Comparison of ENCODE assay signal across 1 cellular context in genomic region chr16:88560722-88561484, GRCh38.
TF ChIP-seq lines count a peak whose summit lies in the region.

No MANE protein-coding gene starts in this region.

TF ChIP-seq in H1, 55 proteins besides CTCF, POLR2A, EP300 and RAD21 (continued from another document):
- TF ChIP-seq MAFK (IDR thresholded peaks at IDR 0.05; ENCODE audit: low read depth, low read length) (no peak), KDM5A (IDR thresholded peaks at IDR 0.05; ENCODE audit: low read length) (no peak), POU5F1 (IDR thresholded peaks at IDR 0.05; ENCODE audit: low read depth, low read length) (no peak), TCF12 (IDR thresholded peaks at IDR 0.05; ENCODE audit: low read depth, low read length) (no peak), ATF2 (IDR thresholded peaks at IDR 0.05; ENCODE audit: low read length) (no peak), KDM4A (IDR thresholded peaks at IDR 0.05; ENCODE audit: low read depth, low read length, severe bottlenecking) (no peak), SUZ12 (IDR thresholded peaks at IDR 0.05; ENCODE audit: low read length) (no peak), SP2 (IDR thresholded peaks at IDR 0.05; ENCODE audit: low read length) (no peak), RNF2 (IDR thresholded peaks at IDR 0.05; ENCODE audit: borderline replicate concordance, low read depth, low read length, missing control alignments, poor library complexity, severe bottlenecking) (no peak), TBP (IDR thresholded peaks at IDR 0.05; ENCODE audit: low read depth, low read length) (no peak), CREB1 (IDR thresholded peaks at IDR 0.05) (no peak), BACH1 (IDR thresholded peaks at IDR 0.05; ENCODE audit: low read length) (no peak), NANOG (IDR thresholded peaks at IDR 0.05; ENCODE audit: insufficient read depth, low read depth, low read length, poor library complexity, severe bottlenecking) (no peak), SIN3A (conservative IDR thresholded peaks at IDR 0.05 in 1 of 2, IDR thresholded peaks at IDR 0.05 in 1 of 2; ENCODE audit: low read depth in 1 of 2, low read length in 2 of 2) (peak; percentile 99 to 100), TAF7 (optimal IDR thresholded peaks at IDR 0.05; ENCODE audit: borderline replicate concordance, low read depth, low read length) (peak; percentile 96), HDAC2 (IDR thresholded peaks at IDR 0.05; ENCODE audit: borderline replicate concordance in 1 of 2, low read depth in 2 of 2, low read length in 2 of 2) (peak; percentile 94 to 99), NRF1 (IDR thresholded peaks at IDR 0.05; ENCODE audit: low read depth, low read length) (no peak), RFX5 (IDR thresholded peaks at IDR 0.05; ENCODE audit: borderline replicate concordance, low read depth, low read length) (no peak), RBBP5 (IDR thresholded peaks at IDR 0.05; ENCODE audit: borderline replicate concordance, low read depth, low read length) (no peak), ZNF274 (IDR thresholded peaks at IDR 0.05; ENCODE audit: borderline replicate concordance, extremely low read depth, low read length) (no peak), CTBP2 (IDR thresholded peaks at IDR 0.05; ENCODE audit: borderline replicate concordance, insufficient read depth, insufficient read length, low read length) (no peak), YY1 (IDR thresholded peaks at IDR 0.05; ENCODE audit: low read depth, low read length) (no peak), SAP30 (IDR thresholded peaks at IDR 0.05; ENCODE audit: insufficient read depth, insufficient replicate concordance, low read length) (peak; percentile 98), RXRA (IDR thresholded peaks at IDR 0.05; ENCODE audit: insufficient read depth, low read depth, low read length) (no peak), CEBPB (IDR thresholded peaks at IDR 0.05; ENCODE audit: low read depth, low read length) (no peak), SRF (IDR thresholded peaks at IDR 0.05; ENCODE audit: low read depth, low read length) (no peak), FOSL1 (IDR thresholded peaks at IDR 0.05; ENCODE audit: insufficient read depth, low read depth, low read length) (no peak), MAX (IDR thresholded peaks at IDR 0.05) (peak; percentile 59; the same call in 1 of the 2 replicates), KDM1A (IDR thresholded peaks at IDR 0.05; ENCODE audit: borderline replicate concordance, low read length) (no peak), EZH2 (IDR thresholded peaks at IDR 0.05; ENCODE audit: low read depth, low read length, severe bottlenecking) (no peak), E2F6 (IDR thresholded peaks at IDR 0.05) (no peak)
- TF ChIP-seq, protein P1, sequence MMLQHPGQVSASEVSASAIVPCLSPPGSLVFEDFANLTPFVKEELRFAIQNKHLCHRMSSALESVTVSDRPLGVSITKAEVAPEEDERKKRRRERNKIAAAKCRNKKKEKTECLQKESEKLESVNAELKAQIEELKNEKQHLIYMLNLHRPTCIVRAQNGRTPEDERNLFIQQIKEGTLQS (IDR thresholded peaks at IDR 0.05; ENCODE audit: insufficient read depth, low read depth, low read length) = no peak
